ENCODE assay signal across 29 cellular contexts in the genomic region with DNA sequence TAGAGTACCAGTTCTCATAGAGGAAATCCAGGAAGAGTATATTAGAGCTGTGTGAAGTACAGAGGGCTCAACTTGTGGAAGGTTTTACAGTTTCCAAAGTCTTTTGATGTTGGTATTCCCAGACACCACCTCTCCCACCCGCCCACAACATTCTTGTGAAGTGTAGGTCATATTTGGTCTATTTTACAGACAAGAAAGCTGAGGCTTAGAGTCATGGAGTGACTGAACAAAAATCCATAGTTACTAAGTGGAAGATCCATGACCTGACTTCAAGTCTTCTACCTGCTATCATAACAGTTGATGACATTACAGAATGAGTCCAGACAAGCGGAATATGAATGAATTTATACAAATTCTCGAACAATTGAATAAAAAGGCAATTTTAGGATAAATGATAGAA.
"Had no signal": no experiment of that assay in that cellular context is flagged by ENCODE, and none has a peak within 500 bp of the region (broad histone marks: within the 10 kb centered on the region; RNA-seq: fewer than 3 reads in every experiment).

No MANE protein-coding gene starts in this region.

- H3K27ac Mint-ChIP-seq: activated CD4-positive, alpha-beta memory T cell treated with anti-CD3 and anti-CD28 coated beads for 36 hours; activated CD4-positive, alpha-beta T cell treated with anti-CD3 and anti-CD28 coated beads, Interleukin-2, amount 10 ng/mL, durations not matched to agents 24 days and 14 days; activated naive CD8-positive, alpha-beta T cell; activated T-helper 2 cell treated with anti-CD3 and anti-CD28 coated beads, Interferon-gamma antibody, Interleukin-2, Interleukin-4, amounts not matched to agents 10 μg/mL and 5 μg/mL and 100 μg/mL, durations not matched to agents 14 hours and 24 hours and 36 hours; immature natural killer cell; mesothelial cell of epicardium; naive B cell; nephron progenitor cell; stimulated activated effector memory CD8-positive, alpha-beta T cell treated with anti-CD3 and anti-CD28 coated beads, Interleukin-12 subunit alpha, Interleukin-12 subunit beta, amount 100 ng/mL, for 72 hours; stimulated activated naive CD8-positive, alpha-beta T cell treated with anti-CD3 and anti-CD28 coated beads, Interleukin-15, Interleukin-2, amounts not matched to agents 100 ng/mL and 50 ng/mL, for 24 hours had no signal

- H3K4me1 ChIP-seq: prostate gland, sigmoid colon, uterus had no signal

- H3K27ac ChIP-seq: ascending aorta, dorsolateral prefrontal cortex, heart left ventricle, neutrophil, ovary, prostate gland, sigmoid colon, thoracic aorta, uterus had no signal

- H3K9me3 Mint-ChIP-seq: activated T-helper 2 cell treated with anti-CD3 and anti-CD28 coated beads, Interferon-gamma antibody, Interleukin-2, Interleukin-4, amounts not matched to agents 10 μg/mL and 5 μg/mL and 100 μg/mL, durations not matched to agents 14 hours and 24 hours and 36 hours had no signal

- H3K4me1 Mint-ChIP-seq: activated CD4-positive, alpha-beta T cell treated with anti-CD3 and anti-CD28 coated beads, Interleukin-2, amount 10 ng/mL, durations not matched to agents 24 days and 14 days; immature natural killer cell; naive B cell; stimulated activated effector memory CD8-positive, alpha-beta T cell treated with anti-CD3 and anti-CD28 coated beads, Interleukin-12 subunit alpha, Interleukin-12 subunit beta, amount 100 ng/mL, for 72 hours had no signal

- H3K36me3 ChIP-seq: ascending aorta, heart left ventricle, neutrophil, ovary, prostate gland, sigmoid colon, thoracic aorta, uterus had no signal

- ATAC-seq: stimulated activated effector memory CD8-positive, alpha-beta T cell treated with anti-CD3 and anti-CD28 coated beads, Interleukin-12 subunit alpha, Interleukin-12 subunit beta, amount 100 ng/mL, for 72 hours had no signal

- H3K9me3 ChIP-seq: neutrophil, ovary, prostate gland, uterus had no signal

- H3K36me3 Mint-ChIP-seq: activated CD4-positive, alpha-beta memory T cell treated with anti-CD3 and anti-CD28 coated beads for 36 hours; activated naive CD8-positive, alpha-beta T cell; immature natural killer cell; naive B cell; stimulated activated effector memory CD8-positive, alpha-beta T cell treated with anti-CD3 and anti-CD28 coated beads, Interleukin-12 subunit alpha, Interleukin-12 subunit beta, amount 100 ng/mL, for 72 hours had no signal

- H3K4me3 ChIP-seq: ascending aorta, dorsolateral prefrontal cortex, heart left ventricle, ovary, prostate gland, sigmoid colon, thoracic aorta, uterus had no signal

- H3K4me3 Mint-ChIP-seq: activated CD4-positive, alpha-beta memory T cell treated with anti-CD3 and anti-CD28 coated beads for 36 hours; activated CD4-positive, alpha-beta T cell treated with anti-CD3 and anti-CD28 coated beads, Interleukin-2, amount 10 ng/mL, durations not matched to agents 24 days and 14 days; activated naive CD8-positive, alpha-beta T cell; immature natural killer cell; mesothelial cell of epicardium; naive B cell; nephron progenitor cell; stimulated activated effector memory CD8-positive, alpha-beta T cell treated with anti-CD3 and anti-CD28 coated beads, Interleukin-12 subunit alpha, Interleukin-12 subunit beta, amount 100 ng/mL, for 72 hours; stimulated activated naive CD8-positive, alpha-beta T cell treated with anti-CD3 and anti-CD28 coated beads, Interleukin-15, Interleukin-2, amounts not matched to agents 100 ng/mL and 50 ng/mL, for 24 hours had no signal

- DNase-seq: activated CD4-positive, alpha-beta memory T cell treated with anti-CD3 and anti-CD28 coated beads for 36 hours; activated CD4-positive, alpha-beta T cell treated with anti-CD3 and anti-CD28 coated beads, Interleukin-2, amount 10 ng/mL, durations not matched to agents 24 days and 14 days; activated CD4-positive, CD25-positive, alpha-beta regulatory T cell treated with anti-CD3 and anti-CD28 coated beads, Interleukin-2, amount 50 U/mL, for 72 hours; central memory CD4-positive, alpha-beta T cell; dorsolateral prefrontal cortex; effector memory CD4-positive, alpha-beta T cell; foreskin fibroblast; heart left ventricle; hypothalamus; immature natural killer cell; naive B cell; nephron progenitor cell; ovary; retina; sigmoid colon; small intestine; stimulated activated CD4-positive, alpha-beta T cell treated with anti-CD3 and anti-CD28 coated beads, Interleukin-4, amount 100 ng/mL, for 24 hours; T-helper 2 cell; trophoblast cell; uterus had no signal

- H3K27me3 ChIP-seq: ascending aorta, dorsolateral prefrontal cortex, heart left ventricle, neutrophil, ovary, sigmoid colon, uterus had no signal

- H3K27me3 Mint-ChIP-seq: activated naive CD8-positive, alpha-beta T cell; naive B cell; stimulated activated naive CD8-positive, alpha-beta T cell treated with anti-CD3 and anti-CD28 coated beads, Interleukin-15, Interleukin-2, amounts not matched to agents 100 ng/mL and 50 ng/mL, for 24 hours had no signal
